8 cellular contexts compared by ENCODE assay signal in the genomic region with DNA sequence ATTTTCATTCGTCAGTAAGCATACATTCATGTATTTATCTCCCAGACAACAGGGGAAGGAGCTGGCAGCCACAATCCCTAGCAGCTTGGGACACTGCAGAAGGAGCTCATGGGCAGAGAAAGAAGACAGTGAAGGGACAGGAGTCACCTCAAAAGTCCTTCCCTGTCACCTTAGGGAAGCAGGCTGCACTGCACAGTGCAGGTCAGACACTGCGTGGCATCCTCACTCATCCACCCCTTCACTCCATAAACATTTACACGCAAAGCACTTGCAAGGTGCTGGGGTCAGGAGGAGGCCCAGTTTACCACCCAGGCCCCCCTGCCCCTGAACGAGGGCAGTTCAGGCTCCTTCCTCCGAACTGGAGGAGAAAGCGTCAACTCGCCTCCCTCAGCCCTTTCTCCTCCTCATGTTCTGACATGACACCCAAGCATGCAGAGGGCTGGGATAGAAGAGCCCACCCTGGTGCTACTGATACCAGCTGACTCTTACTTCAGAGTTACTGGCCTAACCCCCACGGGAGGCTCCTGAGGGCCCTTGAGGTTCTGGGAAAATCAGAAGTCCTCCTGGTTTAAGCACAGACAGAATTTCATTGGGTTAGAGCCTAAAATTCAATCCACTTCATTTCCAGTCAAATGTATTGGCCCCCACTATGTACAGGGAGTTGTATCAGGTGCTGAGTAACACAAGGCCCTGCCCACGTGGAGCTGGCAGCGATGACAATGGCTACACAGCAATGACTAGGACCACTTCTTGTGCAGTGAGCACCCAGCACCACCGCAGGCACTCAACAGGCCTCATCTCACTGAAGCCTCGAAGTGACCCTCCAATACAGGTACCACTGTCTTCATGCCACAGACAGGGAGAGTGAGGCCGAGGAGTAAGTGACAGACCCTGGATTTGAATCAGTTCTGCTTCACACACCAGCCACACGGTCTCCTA.
DNase-seq lines count a peak whose midpoint lies in the region; ATAC-seq lines count a peak whose summit lies in the region.

No MANE protein-coding gene starts in this region.

- peak overlapping the region; percentile 97 for H3K27ac Mint-ChIP-seq in activated naive CD8-positive, alpha-beta T cell treated with anti-CD3 and anti-CD28 coated beads, Interleukin-2, amount 50 U/mL, for 24 hours

- H3K4ac ChIP-seq in mesendoderm (ENCODE audit: low read depth, low read length), result no peak overlapping the region

- peak overlapping the region; percentile 15 for H3K9ac ChIP-seq in mesendoderm (ENCODE audit: low read length)

- H3K79me1 ChIP-seq in mesendoderm (ENCODE audit: low read length), result peaks cover 26% of the 10 kb centered on the region

- H3K27me3 ChIP-seq in mesendoderm (ENCODE audit: insufficient read depth, low read length, poor library complexity), result no peaks in the 10 kb centered on the region
- H3K27me3 ChIP-seq in thymus (ENCODE audit: control insufficient read depth, insufficient read depth), result no peaks in the 10 kb centered on the region
- no peaks in the 10 kb centered on the region for H3K27me3 ChIP-seq in H7 (ENCODE audit: control insufficient read depth, insufficient read depth, low read length)

- H3K4me1 ChIP-seq in mesendoderm (ENCODE audit: control insufficient read depth, low read depth, low read length), result peaks cover 26% of the 10 kb centered on the region
- peaks cover 41% of the 10 kb centered on the region for H3K4me1 ChIP-seq in thymus (ENCODE audit: control insufficient read depth, insufficient read depth, low read length)

- peak overlapping the region; percentile 71 for H3K4me3 Mint-ChIP-seq in activated naive CD8-positive, alpha-beta T cell treated with anti-CD3 and anti-CD28 coated beads, Interleukin-2, amount 50 U/mL, for 24 hours

- H3K36me3 ChIP-seq in mesendoderm (ENCODE audit: control insufficient read depth, insufficient read depth, low read length) (no peaks in the 10 kb centered on the region), thymus (ENCODE audit: control insufficient read depth, insufficient read depth) (no peaks in the 10 kb centered on the region), H7 (replicated peaks; ENCODE audit: control insufficient read depth, insufficient read depth, low read length) (no peaks in the 10 kb centered on the region; the same call in 1 of the 2 replicates)

- H2BK5ac ChIP-seq in mesendoderm (ENCODE audit: low read length), result no peak overlapping the region

- H4K8ac ChIP-seq in mesendoderm (ENCODE audit: low read depth, low read length), result no peak overlapping the region

- H3K18ac ChIP-seq in mesendoderm (ENCODE audit: low read length), result no peak overlapping the region

- peak overlapping the region; percentile 52 for H2AK5ac ChIP-seq in mesendoderm (ENCODE audit: low read length)

- no peak overlapping the region for H3K27ac ChIP-seq in mesendoderm (ENCODE audit: low read depth, low read length)
- H3K27ac ChIP-seq in thymus (ENCODE audit: low read depth), result peak overlapping the region; percentile 91

- H3K9me3 ChIP-seq in thymus (ENCODE audit: control insufficient read depth), result no peaks in the 10 kb centered on the region

- peak; percentile 25 for ATAC-seq in activated naive CD8-positive, alpha-beta T cell treated with anti-CD3 and anti-CD28 coated beads, Interleukin-2, amount 50 U/mL, for 24 hours
- ATAC-seq in GM21619 (IDR thresholded peaks at IDR 0.05; ENCODE audit: unreplicated experiment), result no peak

- H3K4me2 ChIP-seq in mesendoderm (ENCODE audit: low read length), result no peak overlapping the region

- no peak overlapping the region for H2BK120ac ChIP-seq in mesendoderm (ENCODE audit: low read depth, low read length)

- H3K4me1 Mint-ChIP-seq in activated naive CD8-positive, alpha-beta T cell treated with anti-CD3 and anti-CD28 coated beads, Interleukin-2, amount 50 U/mL, for 24 hours, result peaks cover 95% of the 10 kb centered on the region

- H3K4me3 ChIP-seq in mesendoderm (ENCODE audit: low read length) (no peak overlapping the region), thymus (ENCODE audit: low read length) (no peak overlapping the region), H7 (ENCODE audit: insufficient read depth, low read depth, low read length) (no peak overlapping the region)

- H3K27me3 Mint-ChIP-seq in activated naive CD8-positive, alpha-beta T cell treated with anti-CD3 and anti-CD28 coated beads, Interleukin-2, amount 50 U/mL, for 24 hours, result no peaks in the 10 kb centered on the region

- H3K79me2 ChIP-seq in mesendoderm (ENCODE audit: control insufficient read depth, insufficient read depth, low read length), result peaks cover 27% of the 10 kb centered on the region

- DNase-seq in activated CD4-positive, alpha-beta T cell treated with anti-CD3 and anti-CD28 coated beads for 48 hours, result peak; percentile 71
- no peak for DNase-seq in activated CD4-positive, alpha-beta T cell treated with anti-CD3 and anti-CD28 coated beads for 4 hours
- peak; percentile 29 for DNase-seq in activated naive CD8-positive, alpha-beta T cell treated with anti-CD3 and anti-CD28 coated beads, Interleukin-2, amount 50 U/mL, for 24 hours
- DNase-seq in mesendoderm, result no peak
- DNase-seq in H7, result no peak
- DNase-seq in HK-2 (ENCODE audit: unreplicated experiment), result no peak

- H2BK15ac ChIP-seq in mesendoderm (replicated peaks; ENCODE audit: low read depth), result no peak overlapping the region

- no peak overlapping the region for H4K5ac ChIP-seq in mesendoderm (ENCODE audit: low read length)

- H3K23ac ChIP-seq in mesendoderm (ENCODE audit: low read length), result peak overlapping the region; percentile 75

- peak overlapping the region; percentile 71 for H3K56ac ChIP-seq in mesendoderm (ENCODE audit: low read length)

- H3K36me3 Mint-ChIP-seq in activated naive CD8-positive, alpha-beta T cell treated with anti-CD3 and anti-CD28 coated beads, Interleukin-2, amount 50 U/mL, for 24 hours (ENCODE audit: low read depth), result peaks cover 7% of the 10 kb centered on the region

- WGBS in mesendoderm (ENCODE audit: extremely low coverage, insufficient coverage, low lambda C conversion rate), result no CpG with 5 or more reads among the region's 14 CpGs
- WGBS in thymus, result 73% methylated on average over 14 of the region's 14 CpGs

- no peaks in the 10 kb centered on the region for H3K9me3 Mint-ChIP-seq in activated naive CD8-positive, alpha-beta T cell treated with anti-CD3 and anti-CD28 coated beads, Interleukin-2, amount 50 U/mL, for 24 hours

Comparison
In these comparisons a context has a peak if more than half of its experiments do, and no peak if none do; other contexts are left out.
1. DNase-seq: peak in activated CD4-positive, alpha-beta T cell treated with anti-CD3 and anti-CD28 coated beads for 48 hours (single experiment) and activated naive CD8-positive, alpha-beta T cell treated with anti-CD3 and anti-CD28 coated beads, Interleukin-2, amount 50 U/mL, for 24 hours (single experiment); none in activated CD4-positive, alpha-beta T cell treated with anti-CD3 and anti-CD28 coated beads for 4 hours (0 of 2), mesendoderm (single experiment), H7 (single experiment) and HK-2 (single experiment).